In the genomic region with DNA sequence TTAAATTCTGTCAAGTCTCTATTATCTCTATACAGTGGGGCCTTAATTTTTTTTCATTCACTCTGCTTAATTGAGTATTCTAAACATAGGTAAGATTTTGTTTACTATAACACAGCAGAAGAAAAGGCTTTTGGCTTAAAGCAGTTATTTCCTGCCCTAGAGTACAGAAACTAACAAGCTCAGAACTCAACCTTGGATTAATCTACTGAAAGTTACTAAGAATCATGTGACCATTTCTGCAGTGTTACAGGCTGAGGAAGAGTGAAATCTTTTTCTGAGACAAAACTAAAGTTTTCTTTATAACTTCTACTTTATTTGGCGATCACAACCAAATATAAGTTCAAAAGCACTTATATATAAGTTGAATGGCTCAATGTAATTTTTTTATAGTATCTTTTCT, we compare ENCODE assay signal across 17 cellular contexts.
"Had no signal": no experiment of that assay in that cellular context is flagged by ENCODE, and none has a peak within 500 bp of the region (broad histone marks: within the 10 kb centered on the region; RNA-seq: fewer than 3 reads in every experiment).

No MANE protein-coding gene starts in this region.

- H3K4me1 Mint-ChIP-seq: activated CD4-positive, alpha-beta T cell treated with anti-CD3 and anti-CD28 coated beads, Interleukin-2, amount 10 ng/mL, durations not matched to agents 7 days and 5 days had no signal

- H3K9me3 Mint-ChIP-seq: activated CD4-positive, alpha-beta T cell treated with anti-CD3 and anti-CD28 coated beads, Interleukin-2, amount 10 ng/mL, durations not matched to agents 7 days and 5 days; naive B cell; neural progenitor cell had no signal

- H3K36me3 Mint-ChIP-seq: naive B cell, neural progenitor cell had no signal

- DNase-seq: activated CD4-positive, alpha-beta T cell treated with anti-CD3 and anti-CD28 coated beads, Interleukin-2, amount 10 ng/mL, durations not matched to agents 7 days and 5 days; activated CD4-positive, CD25-positive, alpha-beta regulatory T cell; activated CD8-positive, alpha-beta memory T cell treated with anti-CD3 and anti-CD28 coated beads for 24 hours; activated gamma-delta T cell treated with Interleukin-2 at 50 U/mL for 16 hours; cerebellar nuclear complex; dermis blood vessel endothelial cell; effector memory CD8-positive, alpha-beta T cell; heart right ventricle; naive B cell; ovary; stimulated activated CD4-positive, alpha-beta T cell treated with anti-CD3 and anti-CD28 coated beads, Interleukin-1b, Interleukin-23, amount 100 ng/mL, for 48 hours; stomach; upper lobe of right lung had no signal

- H3K27me3 Mint-ChIP-seq: activated CD4-positive, alpha-beta T cell treated with anti-CD3 and anti-CD28 coated beads, Interleukin-2, amount 10 ng/mL, durations not matched to agents 7 days and 5 days; activated naive CD8-positive, alpha-beta T cell; effector memory CD8-positive, alpha-beta T cell; naive B cell had no signal

- H3K27ac ChIP-seq: gastroesophageal sphincter, heart right ventricle, neural progenitor cell, ovary, stomach, thoracic aorta, upper lobe of right lung had no signal

- H2AFZ ChIP-seq: neural progenitor cell had no signal

- H3K4me1 ChIP-seq: neural progenitor cell, upper lobe of right lung had no signal

- H3K4me2 ChIP-seq: neural progenitor cell had no signal

- H3K9ac ChIP-seq: neural progenitor cell had no signal

- ATAC-seq: effector memory CD8-positive, alpha-beta T cell; gastroesophageal sphincter; heart right ventricle; upper lobe of right lung had no signal

- H3K27me3 ChIP-seq: gastroesophageal sphincter, heart right ventricle, neural progenitor cell, ovary, stomach, upper lobe of right lung had no signal

- H3K4me3 Mint-ChIP-seq: activated CD4-positive, alpha-beta T cell treated with anti-CD3 and anti-CD28 coated beads, Interleukin-2, amount 10 ng/mL, durations not matched to agents 7 days and 5 days; activated naive CD8-positive, alpha-beta T cell; effector memory CD8-positive, alpha-beta T cell; naive B cell; neural progenitor cell had no signal

- H3K9me3 ChIP-seq: gastroesophageal sphincter, heart right ventricle, ovary, stomach, thoracic aorta, upper lobe of right lung had no signal

- H3K27ac Mint-ChIP-seq: activated CD4-positive, alpha-beta T cell treated with anti-CD3 and anti-CD28 coated beads, Interleukin-2, amount 10 ng/mL, durations not matched to agents 7 days and 5 days; activated naive CD8-positive, alpha-beta T cell; effector memory CD8-positive, alpha-beta T cell; neural progenitor cell had no signal

- H3K36me3 ChIP-seq: gastroesophageal sphincter, heart right ventricle, neural progenitor cell, ovary, stomach, thoracic aorta, upper lobe of right lung had no signal

- H3K4me3 ChIP-seq: gastroesophageal sphincter, heart right ventricle, neural progenitor cell, ovary, stomach, thoracic aorta, upper lobe of right lung had no signal
